ENCODE assay signal across 18 cellular contexts in the genomic region with DNA sequence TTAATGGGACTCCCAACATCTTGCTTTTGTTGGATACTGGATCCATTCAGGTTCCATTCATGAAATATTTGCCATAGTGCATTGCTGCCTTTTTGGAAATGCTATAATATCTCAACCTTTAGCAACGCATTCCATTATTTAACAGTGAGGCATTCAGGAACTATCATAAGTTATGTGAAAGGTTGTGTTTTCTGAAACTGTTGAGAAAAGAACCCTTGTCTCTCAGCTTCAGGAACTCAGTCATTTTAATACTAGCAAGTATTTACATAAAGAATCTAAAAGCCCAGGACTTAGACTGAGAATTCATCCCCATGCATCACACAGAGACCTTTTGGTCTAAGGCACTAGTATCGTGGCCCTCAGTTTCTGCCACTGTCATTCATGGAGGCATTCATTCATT. TPM values are rescaled to one million over a fixed set of nuclear protein-coding genes. Genes with fewer than 3 reads are reported as not detected.
DNase-seq lines count a peak whose midpoint lies in the region; ATAC-seq, FAIRE-seq and TF ChIP-seq lines count a peak whose summit lies in the region.
"Had no signal": no experiment of that assay in that cellular context is flagged by ENCODE, and none has a peak within 500 bp of the region (broad histone marks: within the 10 kb centered on the region; RNA-seq: fewer than 3 reads in every experiment).

No MANE protein-coding gene starts in this region.

- no peak for TF ChIP-seq CTCF in keratinocyte (optimal IDR thresholded peaks at IDR 0.05 in 1 of 3, IDR thresholded peaks at IDR 0.05 in 1 of 3, conservative IDR thresholded peaks at IDR 0.05 in 1 of 3; ENCODE audit: extremely low read depth in 1 of 3, insufficient read depth in 2 of 3, low read length in 3 of 3)
- TF ChIP-seq CTCF in nephron progenitor cell (IDR thresholded peaks at IDR 0.05): no peak

- H3K4me1 Mint-ChIP-seq in nephron progenitor cell: peaks cover 20% of the 10 kb centered on the region

- H3K27ac Mint-ChIP-seq in nephron progenitor cell: no peak overlapping the region
- H3K27ac Mint-ChIP-seq: CD4-positive, alpha-beta T cell; GM23338 had no signal

- H3K27me3 ChIP-seq in adipocyte (replicated peaks; ENCODE audit: control insufficient read depth, insufficient read depth, low read length): no peaks in the 10 kb centered on the region
- H3K27me3 ChIP-seq in keratinocyte (ENCODE audit: control insufficient read depth, extremely low read depth, insufficient read depth, low read length): no peaks in the 10 kb centered on the region
- H3K27me3 ChIP-seq: SJCRH30 had no signal

- H3K79me2 ChIP-seq in keratinocyte (ENCODE audit: control insufficient read depth, insufficient read depth, low read length): no peaks in the 10 kb centered on the region

- H3K9ac ChIP-seq in adipocyte (ENCODE audit: low read length): peak overlapping the region; percentile 52
- no peak overlapping the region for H3K9ac ChIP-seq in keratinocyte (ENCODE audit: control insufficient read depth, extremely low read depth, insufficient read depth, low read length)

- peak; percentile 49 for DNase-seq in A172 (ENCODE audit: low spot score)
- peak; percentile 52 for DNase-seq in M059J (ENCODE audit: low read depth)
- DNase-seq in adipocyte (ENCODE audit: low read depth): no peak
- no peak for DNase-seq in keratinocyte (ENCODE audit: low read depth, low spot score)
- DNase-seq in T-helper 9 cell: no peak
- DNase-seq in stimulated activated naive CD8-positive, alpha-beta T cell treated with anti-CD3 and anti-CD28 coated beads, Interleukin-15, Interleukin-2, amounts not matched to agents 100 U/mL and 50 U/mL, for 24 hours: no peak
- no peak for DNase-seq in HK-2 (ENCODE audit: unreplicated experiment)
- no peak for DNase-seq in nephron progenitor cell
- DNase-seq: CD4-positive, alpha-beta T cell; DMS153; GDM1; NCI-H187; NCI-H2227 treated with DMSO at 0.1 percent for 48 hours; NCI-H524; PC-3; SJCRH30 had no signal

- no peaks in the 10 kb centered on the region for H3K27me3 Mint-ChIP-seq in nephron progenitor cell (ENCODE audit: low read depth, poor library complexity)
- H3K27me3 Mint-ChIP-seq: CD4-positive, alpha-beta T cell had no signal

- H3K4me3 Mint-ChIP-seq in nephron progenitor cell: no peak overlapping the region
- H3K4me3 Mint-ChIP-seq: CD4-positive, alpha-beta T cell; GM23338 had no signal

- peak; percentile 9 for FAIRE-seq in keratinocyte (lab: Jason Lieb, UNC)

- H3K4me2 ChIP-seq in keratinocyte (ENCODE audit: control insufficient read depth, extremely low read depth, insufficient read depth, low read depth, low read length): no peak overlapping the region
- H3K4me2 ChIP-seq: GM23338 had no signal

- H3K9me1 ChIP-seq in keratinocyte (ENCODE audit: control insufficient read depth, extremely low read depth, insufficient read depth, low read length): no peaks in the 10 kb centered on the region

- ATAC-seq in stimulated activated naive CD8-positive, alpha-beta T cell treated with anti-CD3 and anti-CD28 coated beads, Interleukin-15, Interleukin-2, amounts not matched to agents 100 U/mL and 50 U/mL, for 24 hours: no peak
- ATAC-seq: GM23338, PC-3 had no signal

- no peaks in the 10 kb centered on the region for H3K4me1 ChIP-seq in adipocyte (ENCODE audit: control insufficient read depth, insufficient read depth, low read length)
- peaks cover 4% of the 10 kb centered on the region for H3K4me1 ChIP-seq in keratinocyte (ENCODE audit: control insufficient read depth, extremely low read depth, insufficient read depth, low read length)

- dilution Hi-C loops in keratinocyte (cut with MboI; ENCODE audit: extremely low pct_ligation_motif_present, low sequenced_read_pairs): no loop called here

- H3K4me3 ChIP-seq in adipocyte (ENCODE audit: low read length) (no peak overlapping the region), keratinocyte (ENCODE audit: control insufficient read depth in 2 of 3, extremely low read depth in 1 of 3, insufficient read depth in 2 of 3, low read depth in 1 of 3, low read length in 3 of 3) (no peak overlapping the region)
- H3K4me3 ChIP-seq: GM23338, SJCRH30 had no signal

- H3K9me3 ChIP-seq in adipocyte (ENCODE audit: control insufficient read depth, low read length) (no peaks in the 10 kb centered on the region), keratinocyte (ENCODE audit: control insufficient read depth, low read depth, low read length) (no peaks in the 10 kb centered on the region)

- H4K20me1 ChIP-seq in keratinocyte (ENCODE audit: control insufficient read depth, extremely low read depth, insufficient read depth, low read length): no peaks in the 10 kb centered on the region

- H3K27ac ChIP-seq in keratinocyte (ENCODE audit: control insufficient read depth, insufficient read depth, low read length): no peak overlapping the region
- H3K27ac ChIP-seq: 22Rv1, SJCRH30 had no signal

- H3K36me3 ChIP-seq in adipocyte (ENCODE audit: control insufficient read depth, insufficient read depth, low read length, severe bottlenecking) (no peaks in the 10 kb centered on the region), keratinocyte (ENCODE audit: control insufficient read depth in 2 of 2, extremely low read depth in 1 of 2, insufficient read depth in 2 of 2, low read length in 2 of 2) (no peaks in the 10 kb centered on the region)
- H3K36me3 ChIP-seq: SJCRH30 had no signal

- H3K9me3 Mint-ChIP-seq in nephron progenitor cell: peaks cover 4% of the 10 kb centered on the region
- H3K9me3 Mint-ChIP-seq: CD4-positive, alpha-beta T cell; GM23338 had no signal

- H3K36me3 Mint-ChIP-seq in nephron progenitor cell (ENCODE audit: low read depth): no peaks in the 10 kb centered on the region

- H2AFZ ChIP-seq in keratinocyte (ENCODE audit: control insufficient read depth, low read length): no peak overlapping the region
- H2AFZ ChIP-seq: GM23338 had no signal

RNA-seq across cellular contexts. Expression of a gene that starts 24.9 kb away (rescaled TPM):
- 6.8 and 7.1 TPM in 2 replicates for total RNA-seq in A172 (2014; rRNA removed; shearing (Covaris generic))
- 4.9 and 11.5 TPM in 2 replicates for total RNA-seq in M059J (2014; rRNA removed; shearing (Covaris generic))
- polyA plus RNA-seq in keratinocyte: 4.4 to 6.0 TPM (median 4.4 TPM) in 3 replicates
- polyA plus RNA-seq in keratinocyte (2011; ENCODE audit: low read depth): 23.4 TPM
- polyA plus RNA-seq in keratinocyte (2011; cell fraction: cytosol; rRNA removed): 4.3 and 4.9 TPM in 2 replicates
- polyA plus RNA-seq in keratinocyte (2011; cell fraction: nucleus; rRNA removed): 9.3 and 9.9 TPM in 2 replicates
- 5.5 and 10.8 TPM in 2 replicates for polyA plus RNA-seq in keratinocyte (2012; ENCODE audit: low replicate concordance)
- 6.1 to 15.2 TPM (median 8.1 TPM) in 3 replicates for polyA minus RNA-seq in keratinocyte
- 6.1 TPM for polyA minus RNA-seq in keratinocyte (2011; cell fraction: cytosol; rRNA and poly(A)+ RNA removed)
- polyA minus RNA-seq in keratinocyte (2011; cell fraction: nucleus; rRNA and poly(A)+ RNA removed): 20.3 and 26.7 TPM in 2 replicates

Comparison
In these comparisons a context has a peak if more than half of its experiments do, and no peak if none do; other contexts are left out.
1. DNase-seq: peak in A172 (single experiment) and M059J (single experiment); none in adipocyte (single experiment), keratinocyte (single experiment), T-helper 9 cell (single experiment), stimulated activated naive CD8-positive, alpha-beta T cell treated with anti-CD3 and anti-CD28 coated beads, Interleukin-15, Interleukin-2, amounts not matched to agents 100 U/mL and 50 U/mL, for 24 hours (single experiment), HK-2 (single experiment) and nephron progenitor cell (single experiment).